8 cellular contexts compared by ENCODE assay signal in genomic region chr10:29408847-29409240, GRCh38.
A peak's percentile ranks its signal among the peaks of the same experiment; 100 is the strongest.
DNase-seq lines count a peak whose midpoint lies in the region; ATAC-seq and TF ChIP-seq lines count a peak whose summit lies in the region.

No MANE protein-coding gene starts in this region.

- H3K4me1 Mint-ChIP-seq in CD4-positive, CD25-positive, alpha-beta regulatory T cell: peaks cover 18 to 40% (median 28%) of the 10 kb centered on the region in 4 donors
- H3K4me1 Mint-ChIP-seq in HFFc6 (ENCODE audit: low read depth): peaks cover 36% of the 10 kb centered on the region

- H3K27ac Mint-ChIP-seq in CD4-positive, CD25-positive, alpha-beta regulatory T cell: peak overlapping the region in 2 of 3 donors; percentile 92 to 95
- H3K27ac Mint-ChIP-seq in HFFc6: peak overlapping the region; percentile 93

- TF ChIP-seq CTCF in HFFc6 (IDR thresholded peaks at IDR 0.05) (no peak), astrocyte of the spinal cord (IDR thresholded peaks at IDR 0.05; ENCODE audit: low read depth, low read length) (no peak)

- H3K36me3 Mint-ChIP-seq in CD4-positive, CD25-positive, alpha-beta regulatory T cell: no peaks in the 10 kb centered on the region
- H3K36me3 Mint-ChIP-seq in HFFc6 (ENCODE audit: low read depth): peaks cover 24% of the 10 kb centered on the region

- H3K4me1 ChIP-seq in CD4-positive, CD25-positive, alpha-beta regulatory T cell (ENCODE audit: control insufficient read depth, insufficient read depth, low read length, poor library complexity, severe bottlenecking): peaks cover 8% of the 10 kb centered on the region
- peaks cover 18 to 27% of the 10 kb centered on the region in 2 donors for H3K4me1 ChIP-seq in muscle layer of duodenum (ENCODE audit: control insufficient read depth in 1 of 2, insufficient read depth in 2 of 2, low read length in 2 of 2)

- H3K27me3 Mint-ChIP-seq in CD4-positive, CD25-positive, alpha-beta regulatory T cell: no peaks in the 10 kb centered on the region
- peaks cover 2% of the 10 kb centered on the region; the same call in 1 of the 2 replicates for H3K27me3 Mint-ChIP-seq in HFFc6 (ENCODE audit: insufficient read depth)

- H3K9me3 Mint-ChIP-seq in CD4-positive, CD25-positive, alpha-beta regulatory T cell: no peaks in the 10 kb centered on the region
- H3K9me3 Mint-ChIP-seq in HFFc6: peaks cover 17% of the 10 kb centered on the region

- no peaks in the 10 kb centered on the region for H3K27me3 ChIP-seq in CD4-positive, CD25-positive, alpha-beta regulatory T cell (ENCODE audit: control insufficient read depth, insufficient read depth, low read length)
- H3K27me3 ChIP-seq in muscle layer of duodenum (ENCODE audit: low read depth, low read length): no peaks in the 10 kb centered on the region

- peak overlapping the region; percentile 34 for H3K27ac ChIP-seq in CD4-positive, CD25-positive, alpha-beta regulatory T cell (ENCODE audit: insufficient read depth, low read length, poor library complexity, severe bottlenecking)
- peak overlapping the region; percentile 90 for H3K27ac ChIP-seq in muscle layer of duodenum (ENCODE audit: low read length)

- H3K9me3 ChIP-seq in CD4-positive, CD25-positive, alpha-beta regulatory T cell (ENCODE audit: control insufficient read depth in 2 of 2, low read length in 2 of 2): no peaks in the 10 kb centered on the region
- H3K9me3 ChIP-seq in muscle layer of duodenum (ENCODE audit: control insufficient read depth in 1 of 2, low read length in 2 of 2): no peaks in the 10 kb centered on the region

- H3K4me3 Mint-ChIP-seq in CD4-positive, CD25-positive, alpha-beta regulatory T cell: peak overlapping the region; percentile 96 to 100 (median 98)
- peak overlapping the region; percentile 97 for H3K4me3 Mint-ChIP-seq in HFFc6

- H3K4me3 ChIP-seq in CD4-positive, CD25-positive, alpha-beta regulatory T cell (ENCODE audit: low read depth, low read length): peak overlapping the region; percentile 83
- H3K4me3 ChIP-seq in astrocyte of the spinal cord (ENCODE audit: low read depth, low read length): peak overlapping the region; percentile 78
- H3K4me3 ChIP-seq in muscle layer of duodenum (ENCODE audit: low read depth in 1 of 2, low read length in 2 of 2): peak overlapping the region; percentile 62 to 88

- in situ Hi-C loops in astrocyte of the spinal cord (cut with HindIII; ENCODE audit: low sequenced_read_pairs): no loop called here

- H3K36me3 ChIP-seq in CD4-positive, CD25-positive, alpha-beta regulatory T cell (ENCODE audit: control insufficient read depth, insufficient read depth, low read length): no peaks in the 10 kb centered on the region
- H3K36me3 ChIP-seq in muscle layer of duodenum (ENCODE audit: control insufficient read depth in 1 of 2, insufficient read depth in 2 of 2, low read length in 2 of 2): no peaks in the 10 kb centered on the region

- peak; percentile 14 to 30 for ATAC-seq in CD4-positive, CD25-positive, alpha-beta regulatory T cell (ENCODE audit: low read depth in 2 of 2)
- no peak for ATAC-seq in GM18909 (IDR thresholded peaks at IDR 0.05; ENCODE audit: poor library complexity, unreplicated experiment)

- DNase-seq in CD4-positive, CD25-positive, alpha-beta regulatory T cell: peak in 2 of 3 donors; percentile 2 to 24
- DNase-seq in HFFc6: no peak
- DNase-seq in astrocyte of the spinal cord (ENCODE audit: low read depth, low spot score): no peak
- DNase-seq in stimulated activated CD4-positive, alpha-beta T cell treated with anti-CD3 and anti-CD28 coated beads, Interleukin-4, amount 100 ng/mL, for 1 hour: no peak
- no peak for DNase-seq in NCI-H2196 (lab: John Stamatoyannopoulos, UW; ENCODE audit: unreplicated experiment)
- no peak for DNase-seq in stimulated activated CD4-positive, alpha-beta T cell treated with anti-CD3 and anti-CD28 coated beads, Interleukin-2, amount 100 ng/mL, for 24 hours

Comparison
In these comparisons a context has a peak if more than half of its experiments do, and no peak if none do; other contexts are left out.
1. DNase-seq: peak in CD4-positive, CD25-positive, alpha-beta regulatory T cell (2 of 3); none in HFFc6 (single experiment), astrocyte of the spinal cord (single experiment), stimulated activated CD4-positive, alpha-beta T cell treated with anti-CD3 and anti-CD28 coated beads, Interleukin-4, amount 100 ng/mL, for 1 hour (single experiment), NCI-H2196 (single experiment) and stimulated activated CD4-positive, alpha-beta T cell treated with anti-CD3 and anti-CD28 coated beads, Interleukin-2, amount 100 ng/mL, for 24 hours (0 of 2).
2. Peak in every context shown above with its lines, with median percentiles within 50 percentile points of each other: H3K4me3 ChIP-seq.